Comparison of ENCODE assay signal across 1 cellular context in the genomic region with DNA sequence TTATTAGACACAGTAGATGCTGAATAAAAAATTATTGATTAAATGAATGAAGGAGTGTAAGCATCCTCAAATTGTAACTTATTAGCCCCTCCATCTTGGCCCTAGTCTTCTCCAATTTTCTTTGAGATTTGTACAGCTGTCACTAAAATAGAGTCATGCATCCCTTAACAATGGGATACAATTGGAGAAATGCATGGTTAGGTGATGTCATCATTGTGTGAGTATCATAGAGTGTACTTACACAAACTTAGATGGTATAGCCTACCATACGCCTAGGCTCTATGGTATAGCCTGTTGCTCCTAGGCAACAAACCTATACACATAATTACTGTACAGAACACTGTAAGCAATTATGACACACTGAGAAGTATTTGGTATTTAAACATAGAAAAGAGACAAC.
TF ChIP-seq lines count a peak whose summit lies in the region.

No MANE protein-coding gene starts in this region.

TF ChIP-seq in HepG2, 621 proteins besides CTCF, POLR2A, EP300 and RAD21:
- TF ChIP-seq ATF7 (IDR thresholded peaks at IDR 0.05) (peak; percentile 84), ATF7 (CRISPR knock-in tag; IDR thresholded peaks at IDR 0.05) (no peak), CREB1 (IDR thresholded peaks at IDR 0.05) (peak; percentile 51), CREB1 (CRISPR knock-in tag; IDR thresholded peaks at IDR 0.05) (no peak), ZNF230 (CRISPR knock-in tag; IDR thresholded peaks at IDR 0.05) (no peak)
- TF ChIP-seq, protein P1, sequence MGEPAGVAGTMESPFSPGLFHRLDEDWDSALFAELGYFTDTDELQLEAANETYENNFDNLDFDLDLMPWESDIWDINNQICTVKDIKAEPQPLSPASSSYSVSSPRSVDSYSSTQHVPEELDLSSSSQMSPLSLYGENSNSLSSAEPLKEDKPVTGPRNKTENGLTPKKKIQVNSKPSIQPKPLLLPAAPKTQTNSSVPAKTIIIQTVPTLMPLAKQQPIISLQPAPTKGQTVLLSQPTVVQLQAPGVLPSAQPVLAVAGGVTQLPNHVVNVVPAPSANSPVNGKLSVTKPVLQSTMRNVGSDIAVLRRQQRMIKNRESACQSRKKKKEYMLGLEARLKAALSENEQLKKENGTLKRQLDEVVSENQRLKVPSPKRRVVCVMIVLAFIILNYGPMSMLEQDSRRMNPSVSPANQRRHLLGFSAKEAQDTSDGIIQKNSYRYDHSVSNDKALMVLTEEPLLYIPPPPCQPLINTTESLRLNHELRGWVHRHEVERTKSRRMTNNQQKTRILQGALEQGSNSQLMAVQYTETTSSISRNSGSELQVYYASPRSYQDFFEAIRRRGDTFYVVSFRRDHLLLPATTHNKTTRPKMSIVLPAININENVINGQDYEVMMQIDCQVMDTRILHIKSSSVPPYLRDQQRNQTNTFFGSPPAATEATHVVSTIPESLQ (CRISPR knock-in tag; conservative IDR thresholded peaks at IDR 0.05): no peak
